In the genomic region with DNA sequence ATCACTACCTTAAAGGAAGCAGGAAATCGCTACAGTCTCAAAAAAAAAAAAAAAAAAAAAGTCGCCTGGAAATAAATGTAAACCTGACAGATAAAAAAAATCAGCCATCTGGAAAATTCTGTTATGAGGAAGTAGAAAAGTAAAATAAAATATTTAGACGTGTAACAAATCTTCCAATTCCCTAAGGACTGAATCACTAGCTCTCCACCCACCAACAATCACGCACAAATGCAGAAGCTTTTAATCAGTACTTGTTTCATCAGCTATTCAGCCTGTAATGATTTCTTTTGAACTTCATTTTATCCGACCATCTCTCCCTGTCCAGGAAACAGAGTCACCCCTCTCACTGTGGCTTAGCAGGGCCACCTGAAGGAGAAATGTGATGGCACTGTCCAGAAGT, we compare ENCODE assay signal across 1 cellular context.
TF ChIP-seq lines count a peak whose summit lies in the region.

No MANE protein-coding gene starts in this region.

TF ChIP-seq in WTC11, 78 proteins besides CTCF, POLR2A, EP300 and RAD21 (continued from another document):
- TF ChIP-seq, protein P1, sequence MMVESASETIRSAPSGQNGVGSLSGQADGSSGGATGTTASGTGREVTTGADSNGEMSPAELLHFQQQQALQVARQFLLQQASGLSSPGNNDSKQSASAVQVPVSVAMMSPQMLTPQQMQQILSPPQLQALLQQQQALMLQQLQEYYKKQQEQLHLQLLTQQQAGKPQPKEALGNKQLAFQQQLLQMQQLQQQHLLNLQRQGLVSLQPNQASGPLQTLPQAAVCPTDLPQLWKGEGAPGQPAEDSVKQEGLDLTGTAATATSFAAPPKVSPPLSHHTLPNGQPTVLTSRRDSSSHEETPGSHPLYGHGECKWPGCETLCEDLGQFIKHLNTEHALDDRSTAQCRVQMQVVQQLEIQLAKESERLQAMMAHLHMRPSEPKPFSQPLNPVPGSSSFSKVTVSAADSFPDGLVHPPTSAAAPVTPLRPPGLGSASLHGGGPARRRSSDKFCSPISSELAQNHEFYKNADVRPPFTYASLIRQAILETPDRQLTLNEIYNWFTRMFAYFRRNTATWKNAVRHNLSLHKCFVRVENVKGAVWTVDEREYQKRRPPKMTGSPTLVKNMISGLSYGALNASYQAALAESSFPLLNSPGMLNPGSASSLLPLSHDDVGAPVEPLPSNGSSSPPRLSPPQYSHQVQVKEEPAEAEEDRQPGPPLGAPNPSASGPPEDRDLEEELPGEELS (CRISPR knock-in tag; IDR thresholded peaks at IDR 0.05) = no peak
- TF ChIP-seq, protein P2, sequence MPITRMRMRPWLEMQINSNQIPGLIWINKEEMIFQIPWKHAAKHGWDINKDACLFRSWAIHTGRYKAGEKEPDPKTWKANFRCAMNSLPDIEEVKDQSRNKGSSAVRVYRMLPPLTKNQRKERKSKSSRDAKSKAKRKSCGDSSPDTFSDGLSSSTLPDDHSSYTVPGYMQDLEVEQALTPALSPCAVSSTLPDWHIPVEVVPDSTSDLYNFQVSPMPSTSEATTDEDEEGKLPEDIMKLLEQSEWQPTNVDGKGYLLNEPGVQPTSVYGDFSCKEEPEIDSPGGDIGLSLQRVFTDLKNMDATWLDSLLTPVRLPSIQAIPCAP (CRISPR knock-in tag; IDR thresholded peaks at IDR 0.05) = no peak
- no peak for TF ChIP-seq NFE2L1 (CRISPR knock-in tag; IDR thresholded peaks at IDR 0.05)
- TF ChIP-seq ZNF396 (CRISPR knock-in tag; IDR thresholded peaks at IDR 0.05; ENCODE audit: borderline replicate concordance) = no peak
- TF ChIP-seq NR2C2 (CRISPR knock-in tag; IDR thresholded peaks at IDR 0.05) = no peak
